ENCODE assay signal across 1 cellular context in genomic region chr20:53175135-53175780, GRCh38.
TF ChIP-seq lines count a peak whose summit lies in the region.

No MANE protein-coding gene starts in this region.

TF ChIP-seq in K562, 482 proteins besides CTCF, POLR2A, EP300 and RAD21 (continued from another document and continues in another):
- TF ChIP-seq, protein P1, sequence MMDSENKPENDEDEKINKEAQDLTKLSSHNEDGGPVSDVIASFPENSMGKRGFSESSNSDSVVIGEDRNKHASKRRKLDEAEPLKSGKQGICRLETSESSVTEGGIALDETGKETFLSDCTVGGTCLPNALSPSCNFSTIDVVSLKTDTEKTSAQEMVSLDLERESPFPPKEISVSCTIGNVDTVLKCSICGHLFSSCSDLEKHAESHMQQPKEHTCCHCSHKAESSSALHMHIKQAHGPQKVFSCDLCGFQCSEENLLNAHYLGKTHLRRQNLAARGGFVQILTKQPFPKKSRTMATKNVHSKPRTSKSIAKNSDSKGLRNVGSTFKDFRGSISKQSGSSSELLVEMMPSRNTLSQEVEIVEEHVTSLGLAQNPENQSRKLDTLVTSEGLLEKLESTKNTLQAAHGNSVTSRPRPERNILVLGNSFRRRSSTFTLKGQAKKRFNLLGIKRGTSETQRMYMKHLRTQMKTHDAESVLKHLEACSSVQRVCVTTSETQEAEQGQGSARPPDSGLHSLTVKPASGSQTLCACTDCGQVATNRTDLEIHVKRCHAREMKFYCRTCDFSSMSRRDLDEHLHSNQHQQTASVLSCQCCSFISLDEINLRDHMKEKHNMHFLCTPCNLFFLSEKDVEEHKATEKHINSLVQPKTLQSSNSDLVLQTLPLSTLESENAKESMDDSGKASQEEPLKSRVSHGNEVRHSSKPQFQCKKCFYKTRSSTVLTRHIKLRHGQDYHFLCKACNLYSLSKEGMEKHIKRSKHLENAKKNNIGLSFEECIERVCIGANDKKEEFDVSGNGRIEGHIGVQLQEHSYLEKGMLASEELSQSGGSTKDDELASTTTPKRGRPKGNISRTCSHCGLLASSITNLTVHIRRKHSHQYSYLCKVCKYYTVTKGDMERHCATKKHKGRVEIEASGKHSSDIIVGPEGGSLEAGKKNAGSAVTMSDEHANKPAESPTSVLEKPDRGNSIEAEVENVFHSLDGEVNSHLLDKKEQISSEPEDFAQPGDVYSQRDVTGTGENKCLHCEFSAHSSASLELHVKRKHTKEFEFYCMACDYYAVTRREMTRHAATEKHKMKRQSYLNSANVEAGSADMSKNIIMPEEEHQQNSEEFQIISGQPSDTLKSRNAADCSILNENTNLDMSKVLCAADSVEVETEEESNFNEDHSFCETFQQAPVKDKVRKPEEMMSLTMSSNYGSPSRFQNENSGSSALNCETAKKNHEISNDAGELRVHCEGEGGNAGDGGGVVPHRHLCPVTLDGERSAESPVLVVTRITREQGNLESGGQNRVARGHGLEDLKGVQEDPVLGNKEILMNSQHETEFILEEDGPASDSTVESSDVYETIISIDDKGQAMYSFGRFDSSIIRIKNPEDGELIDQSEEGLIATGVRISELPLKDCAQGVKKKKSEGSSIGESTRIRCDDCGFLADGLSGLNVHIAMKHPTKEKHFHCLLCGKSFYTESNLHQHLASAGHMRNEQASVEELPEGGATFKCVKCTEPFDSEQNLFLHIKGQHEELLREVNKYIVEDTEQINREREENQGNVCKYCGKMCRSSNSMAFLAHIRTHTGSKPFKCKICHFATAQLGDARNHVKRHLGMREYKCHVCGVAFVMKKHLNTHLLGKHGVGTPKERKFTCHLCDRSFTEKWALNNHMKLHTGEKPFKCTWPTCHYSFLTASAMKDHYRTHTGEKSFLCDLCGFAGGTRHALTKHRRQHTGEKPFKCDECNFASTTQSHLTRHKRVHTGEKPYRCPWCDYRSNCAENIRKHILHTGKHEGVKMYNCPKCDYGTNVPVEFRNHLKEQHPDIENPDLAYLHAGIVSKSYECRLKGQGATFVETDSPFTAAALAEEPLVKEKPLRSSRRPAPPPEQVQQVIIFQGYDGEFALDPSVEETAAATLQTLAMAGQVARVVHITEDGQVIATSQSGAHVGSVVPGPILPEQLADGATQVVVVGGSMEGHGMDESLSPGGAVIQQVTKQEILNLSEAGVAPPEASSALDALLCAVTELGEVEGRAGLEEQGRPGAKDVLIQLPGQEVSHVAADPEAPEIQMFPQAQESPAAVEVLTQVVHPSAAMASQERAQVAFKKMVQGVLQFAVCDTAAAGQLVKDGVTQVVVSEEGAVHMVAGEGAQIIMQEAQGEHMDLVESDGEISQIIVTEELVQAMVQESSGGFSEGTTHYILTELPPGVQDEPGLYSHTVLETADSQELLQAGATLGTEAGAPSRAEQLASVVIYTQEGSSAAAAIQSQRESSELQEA (IDR thresholded peaks at IDR 0.05; ENCODE audit: low read depth): no peak
- peak; percentile 83 for TF ChIP-seq MEF2D (tag; conservative IDR thresholded peaks at IDR 0.05; ENCODE audit: low read depth)
- TF ChIP-seq ZNF717 (CRISPR knock-in tag; IDR thresholded peaks at IDR 0.05): no peak
- no peak for TF ChIP-seq RHOXF2B (CRISPR knock-in tag; conservative IDR thresholded peaks at IDR 0.05)
- TF ChIP-seq, protein P2, sequence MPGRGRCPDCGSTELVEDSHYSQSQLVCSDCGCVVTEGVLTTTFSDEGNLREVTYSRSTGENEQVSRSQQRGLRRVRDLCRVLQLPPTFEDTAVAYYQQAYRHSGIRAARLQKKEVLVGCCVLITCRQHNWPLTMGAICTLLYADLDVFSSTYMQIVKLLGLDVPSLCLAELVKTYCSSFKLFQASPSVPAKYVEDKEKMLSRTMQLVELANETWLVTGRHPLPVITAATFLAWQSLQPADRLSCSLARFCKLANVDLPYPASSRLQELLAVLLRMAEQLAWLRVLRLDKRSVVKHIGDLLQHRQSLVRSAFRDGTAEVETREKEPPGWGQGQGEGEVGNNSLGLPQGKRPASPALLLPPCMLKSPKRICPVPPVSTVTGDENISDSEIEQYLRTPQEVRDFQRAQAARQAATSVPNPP (IDR thresholded peaks at IDR 0.05; ENCODE audit: borderline replicate concordance, insufficient read depth, insufficient read length): no peak
- TF ChIP-seq HNRNPL (IDR thresholded peaks at IDR 0.05; ENCODE audit: low read depth, low read length): no peak
- TF ChIP-seq SUPT5H (IDR thresholded peaks at IDR 0.05): 0 out of 2 replicates have a peak, but pooled peaks have one; percentile 19
- TF ChIP-seq NONO (IDR thresholded peaks at IDR 0.05; ENCODE audit: low read depth in 2 of 2, low read length in 1 of 2): peak in 1 of 2 experiments; percentile 95; a peak in 2 of 4 replicates
- TF ChIP-seq CAMTA2 (CRISPR knock-in tag; conservative IDR thresholded peaks at IDR 0.05): no peak
- TF ChIP-seq SMARCA4 (IDR thresholded peaks at IDR 0.05): peak; percentile 100
- TF ChIP-seq ZNF263 (CRISPR knock-in tag; IDR thresholded peaks at IDR 0.05; ENCODE audit: borderline replicate concordance): no peak
- TF ChIP-seq MXI1 (IDR thresholded peaks at IDR 0.05; ENCODE audit: low read depth, low read length): peak; percentile 80; the same call in 1 of the 2 replicates
- TF ChIP-seq GTF2F1 (IDR thresholded peaks at IDR 0.05; ENCODE audit: low read depth, low read length): no peak
- TF ChIP-seq DMBX1 (CRISPR knock-in tag; IDR thresholded peaks at IDR 0.05; ENCODE audit: borderline replicate concordance): peak; percentile 97
- TF ChIP-seq ARID2 (IDR thresholded peaks at IDR 0.05): no peak
- no peak for TF ChIP-seq ZNF75A (CRISPR knock-in tag; IDR thresholded peaks at IDR 0.05)
- TF ChIP-seq YY1 (IDR thresholded peaks at IDR 0.05; ENCODE audit: borderline replicate concordance in 1 of 3, control insufficient read depth in 1 of 3, extremely low read depth in 1 of 3, insufficient read depth in 3 of 3, insufficient read length in 1 of 3, insufficient replicate concordance in 2 of 3, low read depth in 1 of 3, low read length in 2 of 3): peak in 1 of 3 experiments; percentile 27
- TF ChIP-seq PML (IDR thresholded peaks at IDR 0.05; ENCODE audit: low read length): peak; percentile 99
- TF ChIP-seq ZNF592 (IDR thresholded peaks at IDR 0.05): peak; percentile 88
- no peak for TF ChIP-seq SMARCB1 (IDR thresholded peaks at IDR 0.05; ENCODE audit: insufficient read length, low read depth)
- TF ChIP-seq ETS1 (conservative IDR thresholded peaks at IDR 0.05; ENCODE audit: control insufficient read depth, low read depth, low read length): peak; percentile 92
- no peak for TF ChIP-seq ZC3H4 (CRISPR knock-in tag; IDR thresholded peaks at IDR 0.05; ENCODE audit: borderline replicate concordance)
- TF ChIP-seq ZBTB5 (IDR thresholded peaks at IDR 0.05): no peak; the same call in 1 of the 2 replicates
- no peak for TF ChIP-seq IFI16 (CRISPR knock-in tag; IDR thresholded peaks at IDR 0.05)
- TF ChIP-seq ATF1 (CRISPR knock-in tag; IDR thresholded peaks at IDR 0.05): no peak
- TF ChIP-seq ATF1 (tag; IDR thresholded peaks at IDR 0.05): peak; percentile 66; the same call in 1 of the 2 replicates
- peak; percentile 80 for TF ChIP-seq FOSL1 (tag; conservative IDR thresholded peaks at IDR 0.05)
- no peak for TF ChIP-seq MED1 (CRISPR knock-in tag; IDR thresholded peaks at IDR 0.05; ENCODE audit: borderline replicate concordance)
- TF ChIP-seq, protein P3, sequence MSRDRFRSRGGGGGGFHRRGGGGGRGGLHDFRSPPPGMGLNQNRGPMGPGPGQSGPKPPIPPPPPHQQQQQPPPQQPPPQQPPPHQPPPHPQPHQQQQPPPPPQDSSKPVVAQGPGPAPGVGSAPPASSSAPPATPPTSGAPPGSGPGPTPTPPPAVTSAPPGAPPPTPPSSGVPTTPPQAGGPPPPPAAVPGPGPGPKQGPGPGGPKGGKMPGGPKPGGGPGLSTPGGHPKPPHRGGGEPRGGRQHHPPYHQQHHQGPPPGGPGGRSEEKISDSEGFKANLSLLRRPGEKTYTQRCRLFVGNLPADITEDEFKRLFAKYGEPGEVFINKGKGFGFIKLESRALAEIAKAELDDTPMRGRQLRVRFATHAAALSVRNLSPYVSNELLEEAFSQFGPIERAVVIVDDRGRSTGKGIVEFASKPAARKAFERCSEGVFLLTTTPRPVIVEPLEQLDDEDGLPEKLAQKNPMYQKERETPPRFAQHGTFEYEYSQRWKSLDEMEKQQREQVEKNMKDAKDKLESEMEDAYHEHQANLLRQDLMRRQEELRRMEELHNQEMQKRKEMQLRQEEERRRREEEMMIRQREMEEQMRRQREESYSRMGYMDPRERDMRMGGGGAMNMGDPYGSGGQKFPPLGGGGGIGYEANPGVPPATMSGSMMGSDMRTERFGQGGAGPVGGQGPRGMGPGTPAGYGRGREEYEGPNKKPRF (IDR thresholded peaks at IDR 0.05; ENCODE audit: low read depth, low read length): no peak
- peak; percentile 94 for TF ChIP-seq MYNN (IDR thresholded peaks at IDR 0.05)
- TF ChIP-seq MYNN (CRISPR knock-in tag; IDR thresholded peaks at IDR 0.05): no peak
- no peak for TF ChIP-seq MCM5 (IDR thresholded peaks at IDR 0.05; ENCODE audit: low read depth)
- TF ChIP-seq PRPF4 (IDR thresholded peaks at IDR 0.05; ENCODE audit: insufficient read depth, low read depth, low read length, poor library complexity, severe bottlenecking): no peak
- no peak for TF ChIP-seq PHF8 (IDR thresholded peaks at IDR 0.05; ENCODE audit: borderline replicate concordance, low read length)
- TF ChIP-seq NFIX (CRISPR knock-in tag; IDR thresholded peaks at IDR 0.05; ENCODE audit: low read depth): no peak
- peak; percentile 86 for TF ChIP-seq EP400 (IDR thresholded peaks at IDR 0.05)
- TF ChIP-seq, protein P4, sequence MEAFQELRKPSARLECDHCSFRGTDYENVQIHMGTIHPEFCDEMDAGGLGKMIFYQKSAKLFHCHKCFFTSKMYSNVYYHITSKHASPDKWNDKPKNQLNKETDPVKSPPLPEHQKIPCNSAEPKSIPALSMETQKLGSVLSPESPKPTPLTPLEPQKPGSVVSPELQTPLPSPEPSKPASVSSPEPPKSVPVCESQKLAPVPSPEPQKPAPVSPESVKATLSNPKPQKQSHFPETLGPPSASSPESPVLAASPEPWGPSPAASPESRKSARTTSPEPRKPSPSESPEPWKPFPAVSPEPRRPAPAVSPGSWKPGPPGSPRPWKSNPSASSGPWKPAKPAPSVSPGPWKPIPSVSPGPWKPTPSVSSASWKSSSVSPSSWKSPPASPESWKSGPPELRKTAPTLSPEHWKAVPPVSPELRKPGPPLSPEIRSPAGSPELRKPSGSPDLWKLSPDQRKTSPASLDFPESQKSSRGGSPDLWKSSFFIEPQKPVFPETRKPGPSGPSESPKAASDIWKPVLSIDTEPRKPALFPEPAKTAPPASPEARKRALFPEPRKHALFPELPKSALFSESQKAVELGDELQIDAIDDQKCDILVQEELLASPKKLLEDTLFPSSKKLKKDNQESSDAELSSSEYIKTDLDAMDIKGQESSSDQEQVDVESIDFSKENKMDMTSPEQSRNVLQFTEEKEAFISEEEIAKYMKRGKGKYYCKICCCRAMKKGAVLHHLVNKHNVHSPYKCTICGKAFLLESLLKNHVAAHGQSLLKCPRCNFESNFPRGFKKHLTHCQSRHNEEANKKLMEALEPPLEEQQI (IDR thresholded peaks at IDR 0.05): peak; percentile 97
- peak; percentile 100 for TF ChIP-seq TAL1 (IDR thresholded peaks at IDR 0.05)
- 0 out of 4 replicates have a peak, but pooled peaks of 1 of the 2 experiments have one; percentile 40 for TF ChIP-seq KDM4B (IDR thresholded peaks at IDR 0.05; ENCODE audit: borderline replicate concordance in 2 of 2, low read depth in 1 of 2)
- TF ChIP-seq ZNF57 (CRISPR knock-in tag; IDR thresholded peaks at IDR 0.05): no peak
- no peak for TF ChIP-seq CHCHD3 (CRISPR knock-in tag; IDR thresholded peaks at IDR 0.05)
- peak; percentile 99 for TF ChIP-seq CCNT2 (IDR thresholded peaks at IDR 0.05; ENCODE audit: borderline replicate concordance, extremely low read depth, insufficient read length, low read depth, low read length)
- no peak for TF ChIP-seq RFX5 (IDR thresholded peaks at IDR 0.05; ENCODE audit: low read depth, low read length)
